In the genomic region with DNA sequence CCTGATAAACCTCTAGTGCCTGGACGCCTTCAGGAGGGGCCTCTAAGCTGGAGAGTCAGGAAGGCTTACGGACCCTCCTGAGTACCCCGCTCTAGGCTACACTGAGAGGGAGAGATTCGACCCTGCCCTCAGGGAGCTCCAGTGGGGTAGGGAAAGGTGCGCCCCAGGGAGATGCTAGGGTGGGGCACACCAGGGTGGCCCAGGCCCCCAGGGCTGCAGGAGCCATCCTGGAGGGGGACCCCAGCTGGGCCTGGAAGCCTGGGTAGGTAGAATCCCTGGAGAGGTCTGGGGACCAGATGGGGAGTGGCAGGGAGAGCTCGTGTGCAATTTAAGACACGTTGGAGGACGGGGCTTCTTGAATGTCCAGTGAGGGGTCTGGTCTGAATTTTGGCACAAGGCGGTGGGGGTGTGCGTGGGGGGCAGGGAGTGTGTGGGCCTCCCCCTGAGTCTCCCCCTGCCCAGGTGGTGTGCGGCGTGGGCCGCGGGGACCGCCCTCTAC, we compare ENCODE assay signal across 8 cellular contexts. TPM values are rescaled to one million over a fixed set of nuclear protein-coding genes. Genes with fewer than 3 reads are reported as not detected.
DNase-seq lines count a peak whose midpoint lies in the region; ATAC-seq and TF ChIP-seq lines count a peak whose summit lies in the region.

No MANE protein-coding gene starts in this region.

- peak overlapping the region; percentile 53 to 86 (median 77) for H3K4me3 ChIP-seq in breast epithelium
- H3K4me3 ChIP-seq in mucosa of stomach (ENCODE audit: low read length), result no peak overlapping the region
- H3K4me3 ChIP-seq in aorta (ENCODE audit: low read length in 2 of 2), result peak overlapping the region; percentile 30 to 63

- intact Hi-C loops in breast epithelium (cut with DNase I; ENCODE audit: low total_unique reads) (no loop called here), aorta (cut with DNase I) (no loop called here)

- no peak for TF ChIP-seq POLR2A in breast epithelium (IDR thresholded peaks at IDR 0.05)

- TF ChIP-seq CTCF in breast epithelium (IDR thresholded peaks at IDR 0.05), result no peak

- DNase-seq in stimulated activated CD4-positive, alpha-beta T cell treated with anti-CD3 and anti-CD28 coated beads, Interleukin-4, amount 100 ng/mL, for 1 hour, result peak; percentile 9
- DNase-seq in stimulated activated CD4-positive, alpha-beta T cell treated with anti-CD3 and anti-CD28 coated beads, Interleukin-4, amount 100 ng/mL, for 4 hours, result no peak
- DNase-seq in breast epithelium (ENCODE audit: low spot score in 2 of 2) (no peak), aorta (no peak), MV-4-11 (lab: John Stamatoyannopoulos, UW) (no peak), SKM-1 (lab: John Stamatoyannopoulos, UW; ENCODE audit: unreplicated experiment) (no peak)

- H3K36me3 ChIP-seq in breast epithelium (no peaks in the 10 kb centered on the region), mucosa of stomach (ENCODE audit: control insufficient read depth, insufficient read depth, low read length) (no peaks in the 10 kb centered on the region), aorta (ENCODE audit: control insufficient read depth in 1 of 2, insufficient read depth in 2 of 2, low read length in 1 of 2) (no peaks in the 10 kb centered on the region)

- H3K27me3 ChIP-seq in breast epithelium (no peaks in the 10 kb centered on the region), mucosa of stomach (ENCODE audit: control insufficient read depth, insufficient read depth, low read length) (peaks cover under 1% of the 10 kb centered on the region), aorta (ENCODE audit: control insufficient read depth in 1 of 2, insufficient read depth in 2 of 2, low read length in 1 of 2) (no peaks in the 10 kb centered on the region)

- H3K27ac ChIP-seq in breast epithelium (peak overlapping the region; percentile 90 to 94), aorta (ENCODE audit: low read depth in 1 of 2, low read length in 2 of 2) (peak overlapping the region; percentile 19 to 86)

- H3K9me3 ChIP-seq in breast epithelium, result no peaks in the 10 kb centered on the region
- no peaks in the 10 kb centered on the region for H3K9me3 ChIP-seq in mucosa of stomach (ENCODE audit: control insufficient read depth, low read length)
- no peaks in the 10 kb centered on the region for H3K9me3 ChIP-seq in aorta (ENCODE audit: control insufficient read depth, low read length)

- ATAC-seq in aorta (ENCODE audit: low FRiP score), result no peak
- no peak for ATAC-seq in GM18873 (IDR thresholded peaks at IDR 0.05; ENCODE audit: low FRiP score, unreplicated experiment)

- peaks cover 10 to 13% of the 10 kb centered on the region in 2 donors for H3K4me1 ChIP-seq in breast epithelium
- peaks cover 36% of the 10 kb centered on the region for H3K4me1 ChIP-seq in mucosa of stomach (ENCODE audit: control insufficient read depth, insufficient read depth, low read length)
- H3K4me1 ChIP-seq in aorta (ENCODE audit: control insufficient read depth in 1 of 2, insufficient read depth in 2 of 2, low read length in 2 of 2), result no peaks in the 10 kb centered on the region

- WGBS in aorta, 2 donors, result 34 to 40% methylated on average over 15 of the region's 15 CpGs

- peak overlapping the region; percentile 53 for H3K9ac ChIP-seq in mucosa of stomach (ENCODE audit: low read length)

RNA-seq across cellular contexts. Expression of a gene that starts 4.7 kb away (rescaled TPM):
- total RNA-seq in breast epithelium (1 to 10 TPM in 1 of 3 donors, under 1 TPM in 2; 0.16 to 4.2 (median 0.66) TPM), aorta (1 to 10 TPM; 7.0 to 9.3 TPM)
- 1 to 10 TPM in 1 of 2 donors, under 1 TPM in 1; 0.38 to 8.1 TPM for polyA plus RNA-seq in aorta

RNA-seq across cellular contexts. Expression of a gene that starts 8.1 kb away (rescaled TPM):
- total RNA-seq in breast epithelium, result 10 to 100 TPM; 28.0 to 41.6 (median 40.1) TPM
- 10 to 100 TPM; 30.8 to 37.7 TPM for total RNA-seq in aorta
- polyA plus RNA-seq in aorta, result 10 to 100 TPM; 38.2 to 84.8 TPM

RNA-seq across cellular contexts. Expression of a gene that starts 16.3 kb away (rescaled TPM):
- total RNA-seq in breast epithelium (1 to 10 TPM in 2 of 3 donors, under 1 TPM in 1; 0.66 to 2.0 (median 1.6) TPM), aorta (1 to 10 TPM; 4.2 to 9.5 TPM)
- polyA plus RNA-seq in aorta, result 1 to 10 TPM; 1.9 to 2.3 TPM

RNA-seq across cellular contexts. Expression of a gene that starts 17.3 kb away (rescaled TPM):
- total RNA-seq in breast epithelium (1 to 10 TPM; 2.1 to 9.2 (median 8.0) TPM), aorta (1 to 10 TPM; 2.9 to 4.8 TPM)
- polyA plus RNA-seq in aorta, result 10 to 100 TPM in 1 of 2 donors, 1 to 10 TPM in 1; 2.0 to 13.8 TPM

RNA-seq across cellular contexts. Expression of a gene that starts 18.5 kb away (rescaled TPM):
- total RNA-seq in breast epithelium (10 to 100 TPM; 73.1 to 91.9 (median 76.7) TPM), aorta (10 to 100 TPM; 61.7 to 64.8 TPM)
- polyA plus RNA-seq in aorta, result 10 to 100 TPM; 79.6 to 92.0 TPM
